In genomic region chr9:114207034-114207815, GRCh38 we compare ENCODE assay signal across 11 cellular contexts. TPM values are rescaled to one million over a fixed set of nuclear protein-coding genes. Genes with fewer than 3 reads are reported as not detected.
DNase-seq lines count a peak whose midpoint lies in the region; FAIRE-seq and TF ChIP-seq lines count a peak whose summit lies in the region.
"Had no signal": no experiment of that assay in that cellular context is flagged by ENCODE, and none has a peak within 500 bp of the region (broad histone marks: within the 10 kb centered on the region; RNA-seq: fewer than 3 reads in every experiment).

No MANE protein-coding gene starts in this region.

- FAIRE-seq in bronchial epithelial cell (lab: Jason Lieb, UNC), result peak; percentile 18
- FAIRE-seq: endothelial cell of umbilical vein had no signal

- intact Hi-C loops in spleen (cut with DNase I; ENCODE audit: low total_unique reads), result no loop called here

- H3K27ac ChIP-seq in spleen, result peak overlapping the region in 4 of 8 donors; percentile 3 to 44 (median 28)

- no peak for TF ChIP-seq CTCF in bronchial epithelial cell (IDR thresholded peaks at IDR 0.05; ENCODE audit: insufficient read depth, low read length, severe bottlenecking)
- TF ChIP-seq CTCF in spleen (IDR thresholded peaks at IDR 0.05 in 8 of 11, conservative IDR thresholded peaks at IDR 0.05 in 3 of 11), result no peak

- WGBS in spleen, 5 donors, result 65 to 81% (median 74%) methylated on average over 8 to 9 of the region's 9 CpGs

- H3K36me3 ChIP-seq in bronchial epithelial cell (ENCODE audit: control insufficient read depth, insufficient read depth, low read length) (peaks cover 11% of the 10 kb centered on the region), spleen (no peaks in the 10 kb centered on the region)

- no peaks in the 10 kb centered on the region for H3K9me3 ChIP-seq in spleen

- no peak for TF ChIP-seq POLR2A in spleen (IDR thresholded peaks at IDR 0.05)

- peaks cover 0 to 15% (median 0%) of the 10 kb centered on the region in 6 donors for H3K4me1 ChIP-seq in spleen

- DNase-seq in HT-29 (ENCODE audit: low spot score), result peak; percentile 11
- DNase-seq in bronchial epithelial cell (ENCODE audit: low read depth), result no peak
- peak; percentile 73 for DNase-seq in iPS-NIHi7 (ENCODE audit: extremely low spot score)
- peak; percentile 58 for DNase-seq in spleen
- DNase-seq in NCI-H1436 treated with DMSO at 0.1 percent for 48 hours (lab: John Stamatoyannopoulos, UW), result no peak
- no peak for DNase-seq in DMS79 treated with DMSO at 0.1 percent for 48 hours (lab: John Stamatoyannopoulos, UW)
- no peak for DNase-seq in inferior parietal cortex (ENCODE audit: extremely low spot score)
- no peak for DNase-seq in SHP77 (lab: John Stamatoyannopoulos, UW)
- DNase-seq: NCI-H2081 treated with DMSO at 0.1 percent for 48 hours, T-helper 1 cell had no signal

- H3K27me3 ChIP-seq in bronchial epithelial cell (ENCODE audit: control insufficient read depth, insufficient read depth, low read length) (no peaks in the 10 kb centered on the region), spleen (replicated peaks in 1 of 7) (no peaks in the 10 kb centered on the region)

- H3K4me3 ChIP-seq in bronchial epithelial cell (ENCODE audit: low read depth, low read length), result no peak overlapping the region
- H3K4me3 ChIP-seq in spleen, result no peak overlapping the region

RNA-seq across cellular contexts. Expression of gene COL27A1, which starts 51.9 kb away (rescaled TPM):
- 14.5 and 17.6 TPM in 2 replicates for total RNA-seq in HT-29 (2014; rRNA removed; shearing (Covaris generic))
- total RNA-seq in bronchial epithelial cell (1.3 and 2.2 TPM in 2 replicates), spleen (10 to 100 TPM in 4 of 7 donors, 1 to 10 TPM in 3; 2.3 to 23.4 (median 10.4) TPM)
- polyA plus RNA-seq in spleen, result 1 to 10 TPM; 2.1 to 8.1 (median 3.0) TPM

Comparison
In these comparisons a context has a peak if more than half of its experiments do, and no peak if none do; other contexts are left out.
1. DNase-seq: peak in HT-29 (single experiment), iPS-NIHi7 (single experiment) and spleen (single experiment); none in bronchial epithelial cell (single experiment), NCI-H1436 treated with DMSO at 0.1 percent for 48 hours (single experiment), DMS79 treated with DMSO at 0.1 percent for 48 hours (single experiment), inferior parietal cortex (single experiment) and SHP77 (0 of 2).